Comparison of ENCODE assay signal across 26 cellular contexts in genomic region chr21:45475004-45475685, GRCh38.
"Had no signal": no experiment of that assay in that cellular context is flagged by ENCODE, and none has a peak within 500 bp of the region (broad histone marks: within the 10 kb centered on the region; RNA-seq: fewer than 3 reads in every experiment).

No MANE protein-coding gene starts in this region.

- H3K9ac ChIP-seq: neural progenitor cell had no signal

- H3K9me3 ChIP-seq: neutrophil, pancreas, prostate gland, right atrium auricular region, right lobe of liver, sigmoid colon, stomach, thoracic aorta, thyroid gland, tibial nerve, upper lobe of left lung, vagina had no signal

- H3K36me3 ChIP-seq: neural progenitor cell, neutrophil, prostate gland had no signal

- H3K4me1 ChIP-seq: prostate gland had no signal

- H3K4me2 ChIP-seq: neural progenitor cell had no signal

- ATAC-seq: naive thymus-derived CD4-positive, alpha-beta T cell; natural killer cell; pancreas; right lobe of liver; stimulated activated effector memory CD8-positive, alpha-beta T cell treated with anti-CD3 and anti-CD28 coated beads, Interleukin-12 subunit alpha, Interleukin-12 subunit beta, amount 100 ng/mL, for 72 hours; stimulated activated naive B cell treated with anti-CD40 and anti-IgM and Interleukin-4, amounts not matched to agents 10 μg/mL and 1 μg/mL and 100 μg/mL, for 72 hours had no signal

- H3K27ac ChIP-seq: neural progenitor cell, neutrophil, pancreas, prostate gland, right atrium auricular region, right lobe of liver, sigmoid colon, stomach, thoracic aorta, thyroid gland, upper lobe of left lung, vagina had no signal

- DNase-seq: naive thymus-derived CD4-positive, alpha-beta T cell; natural killer cell; nucleus accumbens; retina; sigmoid colon; small intestine; stimulated activated CD4-positive, alpha-beta T cell treated with anti-CD3 and anti-CD28 coated beads, Interleukin-15, amount 100 ng/mL, for 24 hours; stimulated activated CD4-positive, alpha-beta T cell treated with anti-CD3 and anti-CD28 coated beads, Interleukin-2, amount 100 ng/mL, for 24 hours; stimulated activated CD4-positive, alpha-beta T cell treated with anti-CD3 and anti-CD28 coated beads, Interleukin-2, amount 100 ng/mL, for 48 hours; stimulated activated CD4-positive, alpha-beta T cell treated with anti-CD3 and anti-CD28 coated beads, Interleukin-4, amount 100 ng/mL, for 24 hours; stimulated activated naive B cell treated with anti-CD40 and anti-IgM and Interleukin-4, amounts not matched to agents 10 μg/mL and 1 μg/mL and 100 μg/mL, for 72 hours; stimulated activated naive CD4-positive, alpha-beta T cell treated with Interleukin-2 at 50 U/mL for 16 hours; stomach; thyroid gland; trophoblast cell had no signal

- H3K4me3 ChIP-seq: neural progenitor cell, pancreas, prostate gland, right atrium auricular region, right lobe of liver, sigmoid colon, stomach, thoracic aorta, thyroid gland, tibial nerve, upper lobe of left lung, vagina had no signal

- H3K27me3 ChIP-seq: neural progenitor cell, neutrophil, pancreas, right atrium auricular region, right lobe of liver, sigmoid colon, thyroid gland, tibial nerve, upper lobe of left lung, vagina had no signal

- FAIRE-seq: pancreas, small intestine had no signal

- H2AFZ ChIP-seq: neural progenitor cell had no signal
